21 cellular contexts compared by ENCODE assay signal in genomic region chr13:96673825-96674224, GRCh38.
"Had no signal": no experiment of that assay in that cellular context is flagged by ENCODE, and none has a peak within 500 bp of the region (broad histone marks: within the 10 kb centered on the region; RNA-seq: fewer than 3 reads in every experiment).

No MANE protein-coding gene starts in this region.

- H3K4me3 ChIP-seq: MG63, SJSA1, SK-N-MC had no signal

- DNase-seq: Karpas-422, KG1, MG63, NCI-H1092, NCI-H1105 treated with DMSO at 0.1 percent for 48 hours, NCI-H1417 treated with DMSO at 0.1 percent for 48 hours, NCI-H146, NCI-H1694 treated with DMSO at 0.1 percent for 48 hours, NCI-H1930, NCI-H2081, NCI-H2171, NCI-H226, NCI-H446, NCI-H510A, NCI-H526, Right ventricle myocardium superior, RPMI8226, SIG-M5 had no signal

- H3K27ac ChIP-seq: SJSA1, SK-N-MC had no signal

- H3K9me3 ChIP-seq: MG63, SJSA1 had no signal

- FAIRE-seq: RCC 7860 had no signal

- H3K27me3 ChIP-seq: MG63, SJSA1 had no signal

- H3K36me3 ChIP-seq: MG63, SJSA1 had no signal
